ENCODE assay signal across 16 cellular contexts in genomic region chr13:95452376-95452775, GRCh38.
"Had no signal": no experiment of that assay in that cellular context is flagged by ENCODE, and none has a peak within 500 bp of the region (broad histone marks: within the 10 kb centered on the region; RNA-seq: fewer than 3 reads in every experiment).

No MANE protein-coding gene starts in this region.

- H3K4me3 Mint-ChIP-seq: activated CD4-positive, alpha-beta T cell treated with anti-CD3 and anti-CD28 coated beads for 36 hours; activated naive CD8-positive, alpha-beta T cell treated with anti-CD3 and anti-CD28 coated beads for 36 hours; activated T-helper 1 cell treated with anti-CD3 and anti-CD28 coated beads, Interleukin-12 subunit alpha, Interleukin-12 subunit beta, Interleukin-2, Interleukin-4 antibody, amounts not matched to agents 30 ng/mL and 10 ng/mL and 1 ng/mL, durations not matched to agents 14 hours and 24 hours and 36 hours; natural killer cell; stimulated activated naive B cell treated with anti-CD40 and anti-IgM and Interleukin-4, amounts not matched to agents 10 μg/mL and 1 μg/mL and 100 μg/mL, for 72 hours had no signal

- H3K27ac Mint-ChIP-seq: activated CD4-positive, alpha-beta T cell treated with anti-CD3 and anti-CD28 coated beads for 36 hours; activated naive CD8-positive, alpha-beta T cell treated with anti-CD3 and anti-CD28 coated beads for 36 hours; activated T-helper 1 cell treated with anti-CD3 and anti-CD28 coated beads, Interleukin-12 subunit alpha, Interleukin-12 subunit beta, Interleukin-2, Interleukin-4 antibody, amounts not matched to agents 30 ng/mL and 10 ng/mL and 1 ng/mL, durations not matched to agents 14 hours and 24 hours and 36 hours; natural killer cell; stimulated activated naive B cell treated with anti-CD40 and anti-IgM and Interleukin-4, amounts not matched to agents 10 μg/mL and 1 μg/mL and 100 μg/mL, for 72 hours had no signal

- H3K27me3 ChIP-seq: pancreas, sigmoid colon, upper lobe of right lung had no signal

- H3K4me3 ChIP-seq: breast epithelium, lung, pancreas, sigmoid colon, spleen, upper lobe of right lung had no signal

- H3K4me1 ChIP-seq: breast epithelium, pancreas, sigmoid colon, upper lobe of right lung had no signal

- H3K36me3 ChIP-seq: breast epithelium, pancreas, sigmoid colon, spleen, upper lobe of right lung had no signal

- DNase-seq: activated CD4-positive, alpha-beta T cell treated with anti-CD3 and anti-CD28 coated beads for 36 hours; activated CD4-positive, alpha-beta T cell treated with anti-CD3 and anti-CD28 coated beads, Interleukin-2, amount 50 U/mL, for 48 hours; activated naive CD8-positive, alpha-beta T cell treated with anti-CD3 and anti-CD28 coated beads for 36 hours; amygdala; cortex of kidney; erythroblast; left colon; natural killer cell; pancreas; sigmoid colon; spleen; stimulated activated naive B cell treated with anti-CD40 and anti-IgM and Interleukin-4, amounts not matched to agents 10 μg/mL and 1 μg/mL and 100 μg/mL, for 72 hours; upper lobe of right lung had no signal

- H3K36me3 Mint-ChIP-seq: activated naive CD8-positive, alpha-beta T cell treated with anti-CD3 and anti-CD28 coated beads for 36 hours; natural killer cell; stimulated activated naive B cell treated with anti-CD40 and anti-IgM and Interleukin-4, amounts not matched to agents 10 μg/mL and 1 μg/mL and 100 μg/mL, for 72 hours had no signal

- H3K27ac ChIP-seq: breast epithelium, pancreas, sigmoid colon, spleen, upper lobe of right lung had no signal

- ATAC-seq: activated CD4-positive, alpha-beta T cell treated with anti-CD3 and anti-CD28 coated beads for 36 hours; left colon; natural killer cell; pancreas; stimulated activated naive B cell treated with anti-CD40 and anti-IgM and Interleukin-4, amounts not matched to agents 10 μg/mL and 1 μg/mL and 100 μg/mL, for 72 hours; upper lobe of right lung had no signal

- H3K9me3 ChIP-seq: breast epithelium, pancreas, sigmoid colon, spleen, upper lobe of right lung had no signal

- H3K9me3 Mint-ChIP-seq: activated naive CD8-positive, alpha-beta T cell treated with anti-CD3 and anti-CD28 coated beads for 36 hours; activated T-helper 1 cell treated with anti-CD3 and anti-CD28 coated beads, Interleukin-12 subunit alpha, Interleukin-12 subunit beta, Interleukin-2, Interleukin-4 antibody, amounts not matched to agents 30 ng/mL and 10 ng/mL and 1 ng/mL, durations not matched to agents 14 hours and 24 hours and 36 hours; natural killer cell; stimulated activated naive B cell treated with anti-CD40 and anti-IgM and Interleukin-4, amounts not matched to agents 10 μg/mL and 1 μg/mL and 100 μg/mL, for 72 hours had no signal
